ENCODE assay signal across 25 cellular contexts in the genomic region with DNA sequence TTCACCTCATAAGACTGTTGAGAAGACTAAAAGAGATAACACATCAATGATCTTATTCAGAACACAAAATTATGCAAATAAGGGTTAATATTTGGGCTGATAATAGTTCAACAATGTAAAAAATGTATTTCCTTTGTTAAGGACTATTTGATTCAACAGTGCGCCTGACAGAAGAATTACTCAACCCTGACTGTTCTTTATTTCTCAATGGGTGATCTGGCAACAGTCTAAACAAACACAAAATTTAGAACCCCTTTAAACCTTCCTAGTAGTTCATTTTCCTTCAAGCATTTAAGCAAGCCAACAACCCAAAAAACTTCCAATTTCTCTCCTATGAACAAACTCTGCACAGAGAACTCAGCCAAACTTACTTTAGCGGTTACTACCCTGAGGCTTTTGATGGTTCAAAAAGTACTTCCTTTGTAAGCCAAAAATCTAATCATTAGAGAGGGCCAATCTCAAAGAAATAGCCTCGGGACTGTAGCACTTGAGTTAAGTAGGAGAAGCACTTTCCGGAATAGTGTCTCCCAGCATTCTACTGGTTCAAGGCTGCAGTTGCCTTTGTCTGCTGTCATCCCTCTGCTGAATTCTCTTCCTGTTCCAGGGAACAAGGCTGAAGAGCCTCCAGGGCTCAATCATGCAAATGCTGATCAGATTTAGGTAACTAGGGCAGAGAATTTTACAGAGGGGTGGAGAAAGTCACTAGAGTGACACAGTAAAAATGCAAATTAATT. TPM values are rescaled to one million over a fixed set of nuclear protein-coding genes. Genes with fewer than 3 reads are reported as not detected.
DNase-seq lines count a peak whose midpoint lies in the region; ATAC-seq and TF ChIP-seq lines count a peak whose summit lies in the region.
"Had no signal": no experiment of that assay in that cellular context is flagged by ENCODE, and none has a peak within 500 bp of the region (broad histone marks: within the 10 kb centered on the region; RNA-seq: fewer than 3 reads in every experiment).

No MANE protein-coding gene starts in this region.

- H3K9me3 Mint-ChIP-seq in activated CD8-positive, alpha-beta T cell treated with anti-CD3 and anti-CD28 coated beads, Interleukin-2, amount 10 ng/mL, durations not matched to agents 7 days and 5 days (ENCODE audit: insufficient read depth): no peaks in the 10 kb centered on the region
- H3K9me3 Mint-ChIP-seq: activated CD4-positive, alpha-beta memory T cell treated with anti-CD3 and anti-CD28 coated beads for 36 hours; activated naive CD8-positive, alpha-beta T cell treated with anti-CD3 and anti-CD28 coated beads, Interleukin-2, amount 50 U/mL, for 24 hours; natural killer cell treated with Interleukin-12 subunit alpha and Interleukin-12 subunit beta and Interleukin-15 and Interleukin-18, amount 100 ng/mL, for 72 hours had no signal

- no peak for ATAC-seq in activated CD8-positive, alpha-beta T cell treated with anti-CD3 and anti-CD28 coated beads, Interleukin-2, amount 10 ng/mL, durations not matched to agents 7 days and 5 days
- no peak for ATAC-seq in HG03196 (IDR thresholded peaks at IDR 0.05; ENCODE audit: unreplicated experiment)
- no peak for ATAC-seq in mucosa of descending colon
- ATAC-seq: activated naive CD8-positive, alpha-beta T cell treated with anti-CD3 and anti-CD28 coated beads, Interleukin-2, amount 50 U/mL, for 24 hours; gastroesophageal sphincter; left cardiac atrium; natural killer cell treated with Interleukin-12 subunit alpha and Interleukin-12 subunit beta and Interleukin-15 and Interleukin-18, amount 100 ng/mL, for 72 hours had no signal

- H3K4me1 Mint-ChIP-seq in activated CD8-positive, alpha-beta T cell treated with anti-CD3 and anti-CD28 coated beads, Interleukin-2, amount 10 ng/mL, durations not matched to agents 7 days and 5 days (ENCODE audit: low read depth): no peaks in the 10 kb centered on the region
- H3K4me1 Mint-ChIP-seq: activated naive CD8-positive, alpha-beta T cell treated with anti-CD3 and anti-CD28 coated beads, Interleukin-2, amount 50 U/mL, for 24 hours; B cell had no signal

- H2AFZ ChIP-seq in OCI-LY7 (ENCODE audit: low read length): no peak overlapping the region
- H2AFZ ChIP-seq: parathyroid adenoma had no signal

- no peaks in the 10 kb centered on the region for H3K9me3 ChIP-seq in OCI-LY7 (ENCODE audit: low read length)
- no peaks in the 10 kb centered on the region for H3K9me3 ChIP-seq in mucosa of descending colon
- H3K9me3 ChIP-seq: gastroesophageal sphincter had no signal

- no peak overlapping the region for H3K27ac Mint-ChIP-seq in activated CD8-positive, alpha-beta T cell treated with anti-CD3 and anti-CD28 coated beads, Interleukin-2, amount 10 ng/mL, durations not matched to agents 7 days and 5 days
- H3K27ac Mint-ChIP-seq: activated CD4-positive, alpha-beta memory T cell treated with anti-CD3 and anti-CD28 coated beads for 36 hours; activated naive CD8-positive, alpha-beta T cell treated with anti-CD3 and anti-CD28 coated beads, Interleukin-2, amount 50 U/mL, for 24 hours; B cell; natural killer cell treated with Interleukin-12 subunit alpha and Interleukin-12 subunit beta and Interleukin-15 and Interleukin-18, amount 100 ng/mL, for 72 hours had no signal

- no peaks in the 10 kb centered on the region for H3K79me2 ChIP-seq in OCI-LY7 (ENCODE audit: insufficient read depth, low read depth, low read length)
- H3K79me2 ChIP-seq: parathyroid adenoma had no signal

- no peak overlapping the region for H3K27ac ChIP-seq in RWPE1
- no peak overlapping the region for H3K27ac ChIP-seq in OCI-LY7 (ENCODE audit: low read depth, low read length, poor library complexity, severe bottlenecking)
- H3K27ac ChIP-seq: gastroesophageal sphincter, parathyroid adenoma had no signal

- CTCF ChIA-PET in RWPE1 (lab: Yijun Ruan, JAX) (no interaction called here), OCI-LY7 (lab: Charles Lee; ENCODE audit: unreplicated experiment) (no interaction called here)
- CTCF ChIA-PET in activated CD8-positive, alpha-beta T cell treated with anti-CD3 and anti-CD28 coated beads, Interleukin-2, amount 10 ng/mL, durations not matched to agents 7 days and 5 days (lab: Charles Lee): no interaction called here

- no peaks in the 10 kb centered on the region for H3K36me3 ChIP-seq in OCI-LY7 (ENCODE audit: insufficient read depth, low read length)
- H3K36me3 ChIP-seq in mucosa of descending colon (ENCODE audit: low read depth): no peaks in the 10 kb centered on the region
- H3K36me3 ChIP-seq: gastroesophageal sphincter had no signal

- H3K4me1 ChIP-seq in OCI-LY7 (ENCODE audit: insufficient read depth, low read length, poor library complexity, severe bottlenecking): no peaks in the 10 kb centered on the region
- no peaks in the 10 kb centered on the region for H3K4me1 ChIP-seq in mucosa of descending colon (ENCODE audit: low read depth)
- H3K4me1 ChIP-seq: gastroesophageal sphincter, parathyroid adenoma had no signal

- H3K9me2 ChIP-seq in OCI-LY7 (ENCODE audit: insufficient read depth, low read length): no peaks in the 10 kb centered on the region

- BruUV-seq in OCI-LY7 (replicated peaks; lab: Mats Ljungman, UMichigan): no TSS peak

- peaks cover 4% of the 10 kb centered on the region for H3K27me3 Mint-ChIP-seq in activated CD8-positive, alpha-beta T cell treated with anti-CD3 and anti-CD28 coated beads, Interleukin-2, amount 10 ng/mL, durations not matched to agents 7 days and 5 days (ENCODE audit: low read depth)

- POLR2A ChIA-PET in RWPE1 (lab: Yijun Ruan, JAX; ENCODE audit: low non-redundant PET) (no interaction called here), OCI-LY7 (lab: Charles Lee) (no interaction called here)
- POLR2A ChIA-PET in activated CD8-positive, alpha-beta T cell treated with anti-CD3 and anti-CD28 coated beads, Interleukin-2, amount 10 ng/mL, durations not matched to agents 7 days and 5 days (lab: Charles Lee): no interaction called here

- no peaks in the 10 kb centered on the region for H4K20me1 ChIP-seq in OCI-LY7 (ENCODE audit: insufficient read depth, low read length)

- H3K4me3 Mint-ChIP-seq in activated CD8-positive, alpha-beta T cell treated with anti-CD3 and anti-CD28 coated beads, Interleukin-2, amount 10 ng/mL, durations not matched to agents 7 days and 5 days: no peak overlapping the region
- H3K4me3 Mint-ChIP-seq: activated CD4-positive, alpha-beta memory T cell treated with anti-CD3 and anti-CD28 coated beads for 36 hours; activated naive CD8-positive, alpha-beta T cell treated with anti-CD3 and anti-CD28 coated beads, Interleukin-2, amount 50 U/mL, for 24 hours; B cell; natural killer cell treated with Interleukin-12 subunit alpha and Interleukin-12 subunit beta and Interleukin-15 and Interleukin-18, amount 100 ng/mL, for 72 hours had no signal

- no peak overlapping the region for H3K4me2 ChIP-seq in OCI-LY7 (ENCODE audit: low read length)

- TF ChIP-seq CTCF in RWPE1 (conservative IDR thresholded peaks at IDR 0.05; ENCODE audit: low read depth) (no peak), choroid plexus epithelial cell (conservative IDR thresholded peaks at IDR 0.05; ENCODE audit: low read depth, low read length) (no peak), OCI-LY7 (conservative IDR thresholded peaks at IDR 0.05; ENCODE audit: low read length) (no peak), mucosa of descending colon (IDR thresholded peaks at IDR 0.05) (no peak)

- H3K36me3 Mint-ChIP-seq in activated CD8-positive, alpha-beta T cell treated with anti-CD3 and anti-CD28 coated beads, Interleukin-2, amount 10 ng/mL, durations not matched to agents 7 days and 5 days (ENCODE audit: low read depth): no peaks in the 10 kb centered on the region
- H3K36me3 Mint-ChIP-seq: activated CD4-positive, alpha-beta memory T cell treated with anti-CD3 and anti-CD28 coated beads for 36 hours; natural killer cell treated with Interleukin-12 subunit alpha and Interleukin-12 subunit beta and Interleukin-15 and Interleukin-18, amount 100 ng/mL, for 72 hours had no signal

- DNase-seq in COLO829 (ENCODE audit: low spot score): peak; percentile 37
- peak; percentile 1 for DNase-seq in RWPE1 (ENCODE audit: low spot score)
- peak; percentile 28 for DNase-seq in choroid plexus epithelial cell (ENCODE audit: low read depth)
- DNase-seq in kidney glomerular epithelial cell (lab: John Stamatoyannopoulos, UW): peak; percentile 5
- no peak for DNase-seq in activated CD8-positive, alpha-beta T cell treated with anti-CD3 and anti-CD28 coated beads, Interleukin-2, amount 10 ng/mL, durations not matched to agents 7 days and 5 days
- DNase-seq in OCI-LY7 (ENCODE audit: low spot score): no peak
- DNase-seq in mucosa of descending colon: no peak
- DNase-seq: activated CD4-positive, alpha-beta memory T cell treated with anti-CD3 and anti-CD28 coated beads for 36 hours; activated effector memory CD4-positive, alpha-beta T cell treated with anti-CD3 and anti-CD28 coated beads, Interleukin-2, amount 50 U/mL, for 16 hours; activated naive CD8-positive, alpha-beta T cell treated with anti-CD3 and anti-CD28 coated beads, Interleukin-2, amount 50 U/mL, for 24 hours; activated T-cell treated with anti-CD3 and anti-CD28 coated beads for 4 hours; DMS53; left cardiac atrium; midbrain; NCI-H1417 treated with DMSO at 0.1 percent for 48 hours; NCI-H510A treated with DMSO at 0.1 percent for 48 hours; RPMI8226; T1000 had no signal

- H3K4me3 ChIP-seq in choroid plexus epithelial cell (ENCODE audit: low read depth, low read length): no peak overlapping the region
- H3K4me3 ChIP-seq in OCI-LY7 (ENCODE audit: low read depth, low read length, poor library complexity, severe bottlenecking): no peak overlapping the region
- H3K4me3 ChIP-seq in mucosa of descending colon: no peak overlapping the region
- H3K4me3 ChIP-seq: gastroesophageal sphincter had no signal

- intact Hi-C loops in OCI-LY7 (cut with micrococcal nuclease; ENCODE audit: unreplicated experiment) (no loop called here), mucosa of descending colon (cut with DNase I, micrococcal nuclease) (no loop called here)

RNA-seq across cellular contexts. Expression of a gene that starts 40.9 kb away (rescaled TPM):
- not detected for total RNA-seq in activated CD8-positive, alpha-beta T cell treated with anti-CD3 and anti-CD28 coated beads, Interleukin-2, amount 10 ng/mL, durations not matched to agents 7 days and 5 days
- total RNA-seq in OCI-LY7 (2014; rRNA removed; shearing (Covaris generic)): not detected in 2 replicates
- total RNA-seq in OCI-LY7 (2022) (not detected in 2 replicates), mucosa of descending colon (1 to 10 TPM in 1 of 3 donors, under 1 TPM in 2; 0.41 to 9.9 (median 0.43) TPM)
- total RNA-seq: activated CD4-positive, alpha-beta memory T cell treated with anti-CD3 and anti-CD28 coated beads for 36 hours; B cell; dermis microvascular lymphatic vessel endothelial cell; M059J; natural killer cell treated with Interleukin-12 subunit alpha and Interleukin-12 subunit beta and Interleukin-15 and Interleukin-18, amount 100 ng/mL, for 72 hours had no signal

Comparison
In these comparisons a context has a peak if more than half of its experiments do, and no peak if none do; other contexts are left out.
1. DNase-seq: peak in COLO829 (single experiment), RWPE1 (single experiment), choroid plexus epithelial cell (single experiment) and kidney glomerular epithelial cell (single experiment); none in activated CD8-positive, alpha-beta T cell treated with anti-CD3 and anti-CD28 coated beads, Interleukin-2, amount 10 ng/mL, durations not matched to agents 7 days and 5 days (single experiment), OCI-LY7 (single experiment) and mucosa of descending colon (0 of 3).